ENCODE assay signal across 2 cellular contexts in the genomic region with DNA sequence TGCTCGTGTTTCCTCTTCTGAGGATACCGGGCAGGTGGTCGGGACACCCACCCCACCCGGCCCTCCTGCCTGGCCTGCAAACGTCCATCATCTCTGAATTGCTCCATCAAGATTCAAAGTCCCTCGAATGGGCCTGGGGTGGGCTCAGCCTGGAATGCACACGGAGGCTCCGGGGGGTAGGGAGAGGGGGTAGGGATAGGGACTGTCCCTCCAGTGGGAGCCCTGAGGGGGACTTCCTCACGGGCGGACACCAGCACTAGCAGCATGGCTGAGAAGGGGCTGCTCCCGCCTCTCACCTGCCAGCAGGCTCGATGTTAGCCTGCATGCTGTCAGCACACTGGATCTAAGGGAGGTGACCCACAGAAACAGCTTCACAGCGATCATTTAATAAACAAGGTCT.
TF ChIP-seq lines count a peak whose summit lies in the region.

No MANE protein-coding gene starts in this region.

TF ChIP-seq in SK-N-SH, 30 proteins besides CTCF, POLR2A, EP300 and RAD21 (continued from another document):
- TF ChIP-seq, protein P1, sequence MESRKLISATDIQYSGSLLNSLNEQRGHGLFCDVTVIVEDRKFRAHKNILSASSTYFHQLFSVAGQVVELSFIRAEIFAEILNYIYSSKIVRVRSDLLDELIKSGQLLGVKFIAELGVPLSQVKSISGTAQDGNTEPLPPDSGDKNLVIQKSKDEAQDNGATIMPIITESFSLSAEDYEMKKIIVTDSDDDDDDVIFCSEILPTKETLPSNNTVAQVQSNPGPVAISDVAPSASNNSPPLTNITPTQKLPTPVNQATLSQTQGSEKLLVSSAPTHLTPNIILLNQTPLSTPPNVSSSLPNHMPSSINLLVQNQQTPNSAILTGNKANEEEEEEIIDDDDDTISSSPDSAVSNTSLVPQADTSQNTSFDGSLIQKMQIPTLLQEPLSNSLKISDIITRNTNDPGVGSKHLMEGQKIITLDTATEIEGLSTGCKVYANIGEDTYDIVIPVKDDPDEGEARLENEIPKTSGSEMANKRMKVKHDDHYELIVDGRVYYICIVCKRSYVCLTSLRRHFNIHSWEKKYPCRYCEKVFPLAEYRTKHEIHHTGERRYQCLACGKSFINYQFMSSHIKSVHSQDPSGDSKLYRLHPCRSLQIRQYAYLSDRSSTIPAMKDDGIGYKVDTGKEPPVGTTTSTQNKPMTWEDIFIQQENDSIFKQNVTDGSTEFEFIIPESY (IDR thresholded peaks at IDR 0.05; ENCODE audit: borderline replicate concordance, low read depth), result no peak
- no peak for TF ChIP-seq FOXJ3 (CRISPR knock-in tag; IDR thresholded peaks at IDR 0.05)
TF ChIP-seq in SK-N-SH: peak in this region for 0.

TF ChIP-seq in SK-N-SH treated with all-trans-retinoic acid at 6 μM for 48 hours, 23 proteins besides CTCF, POLR2A, EP300 and RAD21 (continued from another document):
- TF ChIP-seq, protein P2, sequence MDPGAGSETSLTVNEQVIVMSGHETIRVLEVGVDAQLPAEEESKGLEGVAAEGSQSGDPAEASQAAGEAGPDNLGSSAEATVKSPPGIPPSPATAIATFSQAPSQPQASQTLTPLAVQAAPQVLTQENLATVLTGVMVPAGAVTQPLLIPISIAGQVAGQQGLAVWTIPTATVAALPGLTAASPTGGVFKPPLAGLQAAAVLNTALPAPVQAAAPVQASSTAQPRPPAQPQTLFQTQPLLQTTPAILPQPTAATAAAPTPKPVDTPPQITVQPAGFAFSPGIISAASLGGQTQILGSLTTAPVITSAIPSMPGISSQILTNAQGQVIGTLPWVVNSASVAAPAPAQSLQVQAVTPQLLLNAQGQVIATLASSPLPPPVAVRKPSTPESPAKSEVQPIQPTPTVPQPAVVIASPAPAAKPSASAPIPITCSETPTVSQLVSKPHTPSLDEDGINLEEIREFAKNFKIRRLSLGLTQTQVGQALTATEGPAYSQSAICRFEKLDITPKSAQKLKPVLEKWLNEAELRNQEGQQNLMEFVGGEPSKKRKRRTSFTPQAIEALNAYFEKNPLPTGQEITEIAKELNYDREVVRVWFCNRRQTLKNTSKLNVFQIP (CRISPR knock-in tag; IDR thresholded peaks at IDR 0.05; ENCODE audit: borderline replicate concordance, low read depth), result no peak
- TF ChIP-seq OSR1 (CRISPR knock-in tag; IDR thresholded peaks at IDR 0.05) (no peak), ARNTL (CRISPR knock-in tag; IDR thresholded peaks at IDR 0.05; ENCODE audit: borderline replicate concordance, low read depth) (no peak), ZNF565 (CRISPR knock-in tag; conservative IDR thresholded peaks at IDR 0.05; ENCODE audit: low read depth) (no peak), ZFP3 (CRISPR knock-in tag; IDR thresholded peaks at IDR 0.05) (no peak), SNAI2 (CRISPR knock-in tag; IDR thresholded peaks at IDR 0.05) (no peak), TCF4 (CRISPR knock-in tag; IDR thresholded peaks at IDR 0.05; ENCODE audit: borderline replicate concordance) (no peak), ZNF70 (CRISPR knock-in tag; IDR thresholded peaks at IDR 0.05) (no peak), PPARA (CRISPR knock-in tag; IDR thresholded peaks at IDR 0.05; ENCODE audit: borderline replicate concordance) (no peak), ZNF8 (CRISPR knock-in tag; IDR thresholded peaks at IDR 0.05) (no peak)
- TF ChIP-seq, protein P3, sequence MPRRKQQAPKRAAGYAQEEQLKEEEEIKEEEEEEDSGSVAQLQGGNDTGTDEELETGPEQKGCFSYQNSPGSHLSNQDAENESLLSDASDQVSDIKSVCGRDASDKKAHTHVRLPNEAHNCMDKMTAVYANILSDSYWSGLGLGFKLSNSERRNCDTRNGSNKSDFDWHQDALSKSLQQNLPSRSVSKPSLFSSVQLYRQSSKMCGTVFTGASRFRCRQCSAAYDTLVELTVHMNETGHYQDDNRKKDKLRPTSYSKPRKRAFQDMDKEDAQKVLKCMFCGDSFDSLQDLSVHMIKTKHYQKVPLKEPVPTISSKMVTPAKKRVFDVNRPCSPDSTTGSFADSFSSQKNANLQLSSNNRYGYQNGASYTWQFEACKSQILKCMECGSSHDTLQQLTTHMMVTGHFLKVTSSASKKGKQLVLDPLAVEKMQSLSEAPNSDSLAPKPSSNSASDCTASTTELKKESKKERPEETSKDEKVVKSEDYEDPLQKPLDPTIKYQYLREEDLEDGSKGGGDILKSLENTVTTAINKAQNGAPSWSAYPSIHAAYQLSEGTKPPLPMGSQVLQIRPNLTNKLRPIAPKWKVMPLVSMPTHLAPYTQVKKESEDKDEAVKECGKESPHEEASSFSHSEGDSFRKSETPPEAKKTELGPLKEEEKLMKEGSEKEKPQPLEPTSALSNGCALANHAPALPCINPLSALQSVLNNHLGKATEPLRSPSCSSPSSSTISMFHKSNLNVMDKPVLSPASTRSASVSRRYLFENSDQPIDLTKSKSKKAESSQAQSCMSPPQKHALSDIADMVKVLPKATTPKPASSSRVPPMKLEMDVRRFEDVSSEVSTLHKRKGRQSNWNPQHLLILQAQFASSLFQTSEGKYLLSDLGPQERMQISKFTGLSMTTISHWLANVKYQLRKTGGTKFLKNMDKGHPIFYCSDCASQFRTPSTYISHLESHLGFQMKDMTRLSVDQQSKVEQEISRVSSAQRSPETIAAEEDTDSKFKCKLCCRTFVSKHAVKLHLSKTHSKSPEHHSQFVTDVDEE (CRISPR knock-in tag; IDR thresholded peaks at IDR 0.05), result no peak
